Comparison of ENCODE assay signal across 19 cellular contexts in the genomic region with DNA sequence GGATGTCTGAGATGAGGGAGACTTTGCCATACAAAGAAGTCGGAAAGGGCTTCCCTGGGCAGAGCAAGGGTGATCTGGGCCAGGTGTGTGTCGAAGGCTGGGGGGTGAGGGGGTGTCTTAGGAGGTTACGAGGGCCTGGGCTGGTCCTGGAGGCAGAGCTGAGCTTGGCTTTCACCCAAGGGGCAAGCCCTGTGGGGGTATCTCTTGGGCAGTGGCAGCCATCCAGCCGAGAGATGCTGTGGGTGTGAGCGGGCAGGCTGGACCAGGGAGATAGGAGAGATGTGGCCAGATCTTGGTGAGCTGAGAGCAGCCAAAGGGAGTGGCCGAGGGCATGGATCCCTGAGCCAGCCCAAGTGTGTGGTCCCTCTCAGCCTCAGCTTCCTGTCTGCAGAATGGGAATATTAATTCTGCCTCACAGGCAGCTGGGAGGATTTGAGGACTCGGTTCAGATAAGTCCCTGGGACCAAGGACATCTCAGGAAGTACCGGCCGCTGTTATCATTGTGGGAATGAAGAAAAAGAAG. TPM values are rescaled to one million over a fixed set of nuclear protein-coding genes. Genes with fewer than 3 reads are reported as not detected.
DNase-seq lines count a peak whose midpoint lies in the region; ATAC-seq lines count a peak whose summit lies in the region.
"Had no signal": no experiment of that assay in that cellular context is flagged by ENCODE, and none has a peak within 500 bp of the region (broad histone marks: within the 10 kb centered on the region; RNA-seq: fewer than 3 reads in every experiment).

No MANE protein-coding gene starts in this region.

- peaks cover 63% of the 10 kb centered on the region for H3K4me1 Mint-ChIP-seq in T-helper 1 cell treated with Interleukin-12 subunit alpha and Interleukin-12 subunit beta and Interleukin-4 antibody, amounts not matched to agents 30 μg/mL and 1 μg/mL, for 36 hours (ENCODE audit: low read depth)

- no peak overlapping the region for H2BK15ac ChIP-seq in neuronal stem cell (ENCODE audit: low read length)

- H2BK5ac ChIP-seq in neuronal stem cell (ENCODE audit: low read length): peak overlapping the region; percentile 5

- H3K9ac ChIP-seq in duodenal mucosa (ENCODE audit: low read depth in 1 of 2, low read length in 2 of 2) (no peak overlapping the region), neuronal stem cell (ENCODE audit: low read depth, low read length, poor library complexity) (no peak overlapping the region)

- no peak overlapping the region for H3K23ac ChIP-seq in neuronal stem cell (ENCODE audit: low read depth, low read length, poor library complexity)

- H3K27me3 ChIP-seq in H7 (ENCODE audit: control insufficient read depth, insufficient read depth, low read length) (no peaks in the 10 kb centered on the region), duodenal mucosa (ENCODE audit: control insufficient read depth in 1 of 2, insufficient read depth in 2 of 2, low read length in 2 of 2) (peaks cover 3 to 4% of the 10 kb centered on the region in 2 donors), neuronal stem cell (ENCODE audit: control insufficient read depth in 3 of 3, insufficient read depth in 3 of 3, low read depth in 1 of 3, low read length in 3 of 3) (peaks cover 0 to 26% (median 0%) of the 10 kb centered on the region in 3 experiments)

- H2BK12ac ChIP-seq in neuronal stem cell (ENCODE audit: low read length): peak overlapping the region; percentile 76

- H2AFZ ChIP-seq in neuronal stem cell (ENCODE audit: low read length): no peak overlapping the region

- ATAC-seq in HG02623 (IDR thresholded peaks at IDR 0.05; ENCODE audit: unreplicated experiment): no peak
- ATAC-seq: left cardiac atrium, mucosa of descending colon had no signal

- no peak overlapping the region for H3K4me2 ChIP-seq in neuronal stem cell (ENCODE audit: insufficient read depth, low read length, poor library complexity, severe bottlenecking)

- no peaks in the 10 kb centered on the region for H3K79me1 ChIP-seq in neuronal stem cell (ENCODE audit: low read depth, low read length)

- no peaks in the 10 kb centered on the region for H3K36me3 ChIP-seq in H7 (replicated peaks; ENCODE audit: control insufficient read depth, insufficient read depth, low read length)
- H3K36me3 ChIP-seq in duodenal mucosa (ENCODE audit: control insufficient read depth in 1 of 2, insufficient read depth in 2 of 2, low read length in 2 of 2): no peaks in the 10 kb centered on the region
- no peaks in the 10 kb centered on the region for H3K36me3 ChIP-seq in neuronal stem cell (replicated peaks in 1 of 2; ENCODE audit: control insufficient read depth in 2 of 2, insufficient read depth in 2 of 2, low read length in 2 of 2)
- H3K36me3 ChIP-seq: spleen had no signal

- no peak overlapping the region for H3K4ac ChIP-seq in neuronal stem cell (ENCODE audit: low read length)

- peak overlapping the region; percentile 83 for H2BK120ac ChIP-seq in neuronal stem cell (ENCODE audit: low read depth, low read length)

- no peaks in the 10 kb centered on the region for H3K27me3 Mint-ChIP-seq in T-helper 1 cell treated with Interleukin-12 subunit alpha and Interleukin-12 subunit beta and Interleukin-4 antibody, amounts not matched to agents 30 μg/mL and 1 μg/mL, for 36 hours (ENCODE audit: low read depth)
- H3K27me3 Mint-ChIP-seq: stimulated activated naive CD8-positive, alpha-beta T cell treated with anti-CD3 and anti-CD28 coated beads, Interleukin-15, Interleukin-2, amounts not matched to agents 100 ng/mL and 50 ng/mL, for 24 hours had no signal

- no peak overlapping the region for H3K4me3 ChIP-seq in H7 (ENCODE audit: insufficient read depth, low read depth, low read length)
- H3K4me3 ChIP-seq in duodenal mucosa (ENCODE audit: low read depth in 1 of 2, low read length in 2 of 2): no peak overlapping the region
- H3K4me3 ChIP-seq in neuronal stem cell (ENCODE audit: low read length in 2 of 2): no peak overlapping the region
- H3K4me3 ChIP-seq: mucosa of descending colon, spleen had no signal

- H3K27ac ChIP-seq in duodenal mucosa (ENCODE audit: low read depth, low read length): peak overlapping the region; percentile 36
- no peak overlapping the region for H3K27ac ChIP-seq in neuronal stem cell (replicated peaks; ENCODE audit: low read length)
- H3K27ac ChIP-seq: 22Rv1, HL-60, spleen had no signal

- H3K14ac ChIP-seq in neuronal stem cell (ENCODE audit: low read length): no peak overlapping the region

- peaks cover 25% of the 10 kb centered on the region for H3K36me3 Mint-ChIP-seq in T-helper 1 cell treated with Interleukin-12 subunit alpha and Interleukin-12 subunit beta and Interleukin-4 antibody, amounts not matched to agents 30 μg/mL and 1 μg/mL, for 36 hours (ENCODE audit: low read depth)

- H4K8ac ChIP-seq in neuronal stem cell (ENCODE audit: low read depth, low read length): no peak overlapping the region

- no CpG with 5 or more reads among the region's 9 CpGs for WGBS in neuronal stem cell (ENCODE audit: extremely low coverage in 2 of 2, insufficient read length in 2 of 2, insufficient replicate concordance in 1 of 2), 2 donors

- H3K27ac Mint-ChIP-seq in T-helper 1 cell treated with Interleukin-12 subunit alpha and Interleukin-12 subunit beta and Interleukin-4 antibody, amounts not matched to agents 30 μg/mL and 1 μg/mL, for 36 hours: peak overlapping the region; percentile 58
- H3K27ac Mint-ChIP-seq: progenitor cell of endocrine pancreas; stimulated activated naive CD8-positive, alpha-beta T cell treated with anti-CD3 and anti-CD28 coated beads, Interleukin-15, Interleukin-2, amounts not matched to agents 100 ng/mL and 50 ng/mL, for 24 hours had no signal

- no peaks in the 10 kb centered on the region for H3K4me1 ChIP-seq in duodenal mucosa (ENCODE audit: control insufficient read depth in 1 of 2, insufficient read depth in 2 of 2, low read length in 2 of 2)
- H3K4me1 ChIP-seq in neuronal stem cell (ENCODE audit: control insufficient read depth in 2 of 2, insufficient read depth in 1 of 2, low read depth in 1 of 2, low read length in 2 of 2): peaks cover 9 to 25% of the 10 kb centered on the region in 2 donors
- H3K4me1 ChIP-seq: spleen had no signal

- DNase-seq in T-helper 1 cell: no peak
- peak; percentile 37 for DNase-seq in H7
- DNase-seq in neuronal stem cell (ENCODE audit: low spot score): no peak
- no peak for DNase-seq in dermis blood vessel endothelial cell
- no peak for DNase-seq in DMS79 treated with DMSO at 0.1 percent for 48 hours (lab: John Stamatoyannopoulos, UW)
- DNase-seq: left cardiac atrium, mucosa of descending colon, NCI-H1436 treated with DMSO at 0.1 percent for 48 hours, NCI-H345 had no signal

- no peak overlapping the region for H3K4me3 Mint-ChIP-seq in T-helper 1 cell treated with Interleukin-12 subunit alpha and Interleukin-12 subunit beta and Interleukin-4 antibody, amounts not matched to agents 30 μg/mL and 1 μg/mL, for 36 hours
- H3K4me3 Mint-ChIP-seq: stimulated activated naive CD8-positive, alpha-beta T cell treated with anti-CD3 and anti-CD28 coated beads, Interleukin-15, Interleukin-2, amounts not matched to agents 100 ng/mL and 50 ng/mL, for 24 hours had no signal

- no peaks in the 10 kb centered on the region for H3K9me3 Mint-ChIP-seq in T-helper 1 cell treated with Interleukin-12 subunit alpha and Interleukin-12 subunit beta and Interleukin-4 antibody, amounts not matched to agents 30 μg/mL and 1 μg/mL, for 36 hours
- H3K9me3 Mint-ChIP-seq: stimulated activated naive CD8-positive, alpha-beta T cell treated with anti-CD3 and anti-CD28 coated beads, Interleukin-15, Interleukin-2, amounts not matched to agents 100 ng/mL and 50 ng/mL, for 24 hours had no signal

- no peak overlapping the region for H4K91ac ChIP-seq in neuronal stem cell (ENCODE audit: low read depth, low read length, poor library complexity)

- H3K9me3 ChIP-seq in duodenal mucosa (ENCODE audit: control insufficient read depth in 1 of 2, low read length in 2 of 2) (no peaks in the 10 kb centered on the region), neuronal stem cell (replicated peaks in 1 of 2; ENCODE audit: control insufficient read depth in 2 of 2, insufficient read depth in 1 of 2, low read depth in 1 of 2, low read length in 2 of 2) (no peaks in the 10 kb centered on the region)
- H3K9me3 ChIP-seq: mucosa of descending colon, spleen had no signal

- H3K18ac ChIP-seq in neuronal stem cell (ENCODE audit: low read length): peak overlapping the region; percentile 72

- H2AK5ac ChIP-seq in neuronal stem cell (ENCODE audit: low read depth, low read length): peak overlapping the region; percentile 97

RNA-seq across cellular contexts. Expression of a gene that starts 33.0 kb away (rescaled TPM):
- 0.80 TPM in 1 of 2 replicates, not detected in the other for total RNA-seq in H7 (2014; rRNA removed; shearing (Covaris generic))
- 0.18 TPM for polyA plus RNA-seq in neuronal stem cell (2013, experiment 1 of 2)
- 0.19 TPM for polyA plus RNA-seq in neuronal stem cell (2013, experiment 2 of 2)
- 0.88 and 4.8 TPM in 2 replicates for total RNA-seq in dermis blood vessel endothelial cell
- total RNA-seq: LHCN-M2, progenitor cell of endocrine pancreas, SK-MEL-5 had no signal
